Comparison of ENCODE assay signal across 8 cellular contexts in the genomic region with DNA sequence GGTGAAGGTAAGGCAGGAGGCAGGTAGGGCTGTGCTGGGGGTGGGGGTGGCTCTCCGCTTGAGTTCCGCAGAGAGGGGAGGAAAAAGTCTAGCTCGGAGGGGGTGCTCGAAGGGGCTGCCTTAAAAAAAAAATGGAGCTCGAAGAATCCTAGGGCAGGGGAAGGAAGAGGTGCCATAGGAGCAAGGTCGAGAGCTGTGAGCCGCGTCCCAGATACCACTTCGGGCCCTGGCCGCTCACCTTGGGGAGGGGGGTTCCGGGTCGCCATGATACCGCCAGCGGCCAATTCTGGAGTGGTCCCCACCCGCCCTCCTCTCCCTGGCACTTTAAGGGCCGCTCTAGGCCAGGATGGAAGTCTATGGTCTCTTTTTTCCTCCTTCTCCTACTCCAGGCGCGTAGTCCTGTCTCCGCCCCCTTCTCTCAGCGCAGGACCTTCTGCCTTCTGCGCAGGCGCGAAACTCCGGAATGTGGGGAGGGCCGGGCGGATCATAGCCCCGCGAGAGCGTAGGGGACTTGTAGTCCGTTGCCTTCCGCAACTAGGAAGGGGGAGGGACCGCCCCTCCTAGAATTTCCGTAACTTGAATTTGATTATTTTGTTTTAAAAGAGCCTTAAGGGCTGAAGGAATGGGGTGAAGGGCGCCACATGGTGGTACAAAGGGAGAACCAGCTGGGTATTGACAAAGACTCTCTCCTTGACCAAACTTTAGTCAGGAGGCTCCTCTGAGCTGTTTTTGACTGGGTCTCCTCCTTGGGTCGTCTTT. TPM values are rescaled to one million over a fixed set of nuclear protein-coding genes. Genes with fewer than 3 reads are reported as not detected.
DNase-seq lines count a peak whose midpoint lies in the region; ATAC-seq, FAIRE-seq and TF ChIP-seq lines count a peak whose summit lies in the region.

A gene with protein sequence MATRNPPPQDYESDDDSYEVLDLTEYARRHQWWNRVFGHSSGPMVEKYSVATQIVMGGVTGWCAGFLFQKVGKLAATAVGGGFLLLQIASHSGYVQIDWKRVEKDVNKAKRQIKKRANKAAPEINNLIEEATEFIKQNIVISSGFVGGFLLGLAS (minus strand): TSS at position 293 of the 759 bp plus-strand sequence. CDS start 27 bp downstream, at position 266.

- H3K27me3 ChIP-seq in ACC112 (ENCODE audit: insufficient read depth, low read length) (no peaks in the 10 kb centered on the region), WERI-Rb-1 (ENCODE audit: insufficient read depth, low read depth, severe bottlenecking) (peaks cover 5% of the 10 kb centered on the region), mammary epithelial cell (ENCODE audit: insufficient read depth, low read length) (no peaks in the 10 kb centered on the region), iPS-20b (ENCODE audit: insufficient read depth, low read length) (no peaks in the 10 kb centered on the region), small intestine (ENCODE audit: control insufficient read depth in 2 of 2, insufficient read depth in 2 of 2, low read length in 2 of 2) (no peaks in the 10 kb centered on the region)

- peak; percentile 20; the same call in 1 of the 2 replicates for TF ChIP-seq CTCF in WERI-Rb-1 (IDR thresholded peaks at IDR 0.05; ENCODE audit: low read depth, low read length)
- TF ChIP-seq CTCF in mammary epithelial cell (conservative IDR thresholded peaks at IDR 0.05 in 1 of 2, IDR thresholded peaks at IDR 0.05 in 1 of 2; ENCODE audit: extremely low read depth in 1 of 2, insufficient read depth in 1 of 2, low read depth in 1 of 2, low read length in 2 of 2): peak in 1 of 2 donors; percentile 55

- H3K4me1 ChIP-seq in ACC112 (ENCODE audit: control insufficient read depth, insufficient read depth, low read length, unreplicated experiment) (no peaks in the 10 kb centered on the region), mammary epithelial cell (ENCODE audit: insufficient read depth, low read length) (peaks cover 4% of the 10 kb centered on the region), iPS-20b (ENCODE audit: insufficient read depth, low read length) (peaks cover 3% of the 10 kb centered on the region), small intestine (ENCODE audit: control insufficient read depth in 2 of 2, insufficient read depth in 1 of 2, low read depth in 1 of 2, low read length in 1 of 2) (no peaks in the 10 kb centered on the region)

- peak; percentile 99 for ATAC-seq in GM18867 (IDR thresholded peaks at IDR 0.05; ENCODE audit: unreplicated experiment)
- peak; percentile 98 for ATAC-seq in HG03103 (IDR thresholded peaks at IDR 0.05; ENCODE audit: low read depth, unreplicated experiment)

- WGBS in mammary epithelial cell (ENCODE audit: low coverage, missing lambda C conversion rate): 0% methylated on average over 8 of the region's 35 CpGs
- WGBS in small intestine, 3 donors: 1 to 4% (median 1%) methylated on average over 22 to 35 of the region's 35 CpGs

- H3K4me2 ChIP-seq in mammary epithelial cell (ENCODE audit: insufficient read depth, low read depth, low read length): peak within 1 kb of the TSS; percentile 64

- H4K20me1 ChIP-seq in mammary epithelial cell (ENCODE audit: insufficient read depth, low read length): no peaks in the 10 kb centered on the region

- intact Hi-C loops in mammary epithelial cell (cut with micrococcal nuclease): loop anchor here (2.0 to 10.0 kb wide), 5 partner anchors 132 to 580 kb away; a partner anchor contains a TSS

- FAIRE-seq in small intestine (lab: Jason Lieb, UNC): no peak

- H3K27ac ChIP-seq in ACC112 (ENCODE audit: low read depth, low read length): peak within 1 kb of the TSS; percentile 13; the same call in 1 of the 2 replicates
- peak within 1 kb of the TSS; percentile 85 for H3K27ac ChIP-seq in WERI-Rb-1
- peak within 1 kb of the TSS; percentile 72 for H3K27ac ChIP-seq in mammary epithelial cell (ENCODE audit: insufficient read depth, low read depth, low read length)
- peak within 1 kb of the TSS; percentile 81 for H3K27ac ChIP-seq in iPS-20b (ENCODE audit: low read length)
- peak within 1 kb of the TSS; percentile 13 to 86 for H3K27ac ChIP-seq in small intestine (ENCODE audit: low read depth in 1 of 2, low read length in 1 of 2)

- peak within 1 kb of the TSS; percentile 87 for H3K9ac ChIP-seq in mammary epithelial cell (ENCODE audit: insufficient read depth, low read length)
- peak within 1 kb of the TSS; percentile 94 for H3K9ac ChIP-seq in iPS-20b (ENCODE audit: low read depth, low read length)

- H3K36me3 ChIP-seq in ACC112 (ENCODE audit: insufficient read depth, low read length) (no peaks in the 10 kb centered on the region), WERI-Rb-1 (no peaks in the 10 kb centered on the region), mammary epithelial cell (ENCODE audit: insufficient read depth, low read length) (no peaks in the 10 kb centered on the region), iPS-20b (ENCODE audit: insufficient read depth, low read depth, low read length) (peaks cover 13% of the 10 kb centered on the region; the same call in 1 of the 2 replicates), small intestine (ENCODE audit: control insufficient read depth in 2 of 2, insufficient read depth in 2 of 2, low read length in 2 of 2) (no peaks in the 10 kb centered on the region)

- DNase-seq in NCI-H2196 (lab: John Stamatoyannopoulos, UW; ENCODE audit: unreplicated experiment) (peak; percentile 90), WERI-Rb-1 (peak; percentile 97), mammary epithelial cell (peak; percentile 91), small intestine (peak; percentile 92)

- CTCF ChIA-PET in mammary epithelial cell (lab: Charles Lee; ENCODE audit: low non-redundant PET): no interaction called here

- dilution Hi-C loops in mammary epithelial cell (cut with HindIII; ENCODE audit: low sequenced_read_pairs): no loop called here

- H3K9me3 ChIP-seq in WERI-Rb-1 (ENCODE audit: severe bottlenecking) (no peaks in the 10 kb centered on the region), mammary epithelial cell (replicated peaks; ENCODE audit: insufficient read depth, low read length) (no peaks in the 10 kb centered on the region), iPS-20b (ENCODE audit: insufficient read depth, low read depth, low read length) (no peaks in the 10 kb centered on the region), small intestine (ENCODE audit: control insufficient read depth, low read depth) (no peaks in the 10 kb centered on the region)

- H2AFZ ChIP-seq in ACC112 (ENCODE audit: low read length, unreplicated experiment) (peak within 1 kb of the TSS; percentile 95), mammary epithelial cell (ENCODE audit: low read depth, low read length) (peak within 1 kb of the TSS; percentile 90)

- BruUV-seq in mammary epithelial cell (replicated peaks; lab: Mats Ljungman, UMichigan): no TSS peak

- H3K4me3 ChIP-seq in ACC112 (ENCODE audit: low read depth, low read length) (peak within 1 kb of the TSS; percentile 81), WERI-Rb-1 (ENCODE audit: low read depth, low read length) (peak within 1 kb of the TSS; percentile 94), mammary epithelial cell (replicated peaks in 1 of 3; ENCODE audit: insufficient read depth in 1 of 3, low read depth in 2 of 3, low read length in 3 of 3) (peak within 1 kb of the TSS; percentile 63 to 81 (median 79)), iPS-20b (ENCODE audit: low read length) (peak within 1 kb of the TSS; percentile 84), small intestine (ENCODE audit: low read depth in 1 of 2, low read length in 2 of 2) (peak within 1 kb of the TSS; percentile 57 to 76)

- H3K79me2 ChIP-seq in ACC112 (ENCODE audit: control insufficient read depth, insufficient read depth, low read length, unreplicated experiment): peaks cover 17% of the 10 kb centered on the region
- peaks cover 17% of the 10 kb centered on the region for H3K79me2 ChIP-seq in mammary epithelial cell (ENCODE audit: insufficient read depth, low read length)

- in situ Hi-C loops in mammary epithelial cell (cut with MboI; ENCODE audit: low sequenced_read_pairs in 2 of 2): no loop called here

RNA-seq across cellular contexts. Expression of the gene that starts here (rescaled TPM):
- 10 to 100 TPM; 14.5 to 16.4 TPM for total RNA-seq in mammary epithelial cell
- polyA plus RNA-seq in mammary epithelial cell (16.2 TPM), small intestine (10 to 100 TPM in 2 of 3 donors, 1 to 10 TPM in 1; 9.2 to 16.2 (median 10.5) TPM)
- 16.6 TPM for polyA minus RNA-seq in mammary epithelial cell

Comparison
In these comparisons a context has a peak if more than half of its experiments do, and no peak if none do; other contexts are left out.
1. Peak in every context shown above with its lines: DNase-seq, ATAC-seq, H3K4me3 ChIP-seq and H3K27ac ChIP-seq.
2. H3K27ac ChIP-seq: peak in every context shown above with its lines; median percentile 85 in WERI-Rb-1; 81 in iPS-20b; 72 in mammary epithelial cell; 50 in small intestine; 13 in ACC112.